ENCODE assay signal across 8 cellular contexts in genomic region chr4:39458505-39459300, GRCh38. TPM values are rescaled to one million over a fixed set of nuclear protein-coding genes. Genes with fewer than 3 reads are reported as not detected.
DNase-seq lines count a peak whose midpoint lies in the region; ATAC-seq and TF ChIP-seq lines count a peak whose summit lies in the region.

Gene LIAS (plus strand): TSS chr4:39459056. CDS start chr4:39459118, 62 bp downstream.
Gene RPL9 (minus strand): TSS chr4:39458922. CDS start chr4:39458439, 483 bp downstream.

- H3K27ac Mint-ChIP-seq in activated T-helper 17 cell treated with anti-CD3 and anti-CD28 coated beads, Interleukin-2, amount 50 U/mL, for 72 hours: peak within 1 kb of the TSS; percentile 100
- peak within 1 kb of the TSS; percentile 98 to 100 (median 100) for H3K27ac Mint-ChIP-seq in naive B cell
- peak within 1 kb of the TSS; percentile 100 for H3K27ac Mint-ChIP-seq in stimulated activated memory B cell treated with anti-CD40 and anti-IgM and Interleukin-4, amounts not matched to agents 10 μg/mL and 1 μg/mL and 100 μg/mL, for 72 hours

- CTCF ChIA-PET in RWPE1 (lab: Yijun Ruan, JAX): no interaction called here

- peak; percentile 98 for DNase-seq in Daoy (ENCODE audit: low read depth)
- peak; percentile 85 for DNase-seq in GOT3 (lab: John Stamatoyannopoulos, UW)
- DNase-seq in LNCaP clone FGC (ENCODE audit: low read depth): peak; percentile 99
- DNase-seq in RWPE1 (ENCODE audit: low spot score): peak; percentile 98
- DNase-seq in fibroblast of gingiva (ENCODE audit: low read depth): peak; percentile 99
- peak; percentile 91 for DNase-seq in naive B cell

- H3K27me3 Mint-ChIP-seq in activated T-helper 17 cell treated with anti-CD3 and anti-CD28 coated beads, Interleukin-2, amount 50 U/mL, for 72 hours: no peaks in the 10 kb centered on the region
- no peaks in the 10 kb centered on the region for H3K27me3 Mint-ChIP-seq in naive B cell
- H3K27me3 Mint-ChIP-seq in stimulated activated memory B cell treated with anti-CD40 and anti-IgM and Interleukin-4, amounts not matched to agents 10 μg/mL and 1 μg/mL and 100 μg/mL, for 72 hours: no peaks in the 10 kb centered on the region

- peak within 1 kb of the TSS; percentile 98 for H3K4me3 Mint-ChIP-seq in activated T-helper 17 cell treated with anti-CD3 and anti-CD28 coated beads, Interleukin-2, amount 50 U/mL, for 72 hours
- peak within 1 kb of the TSS; percentile 95 to 99 (median 96) for H3K4me3 Mint-ChIP-seq in naive B cell
- peak within 1 kb of the TSS; percentile 98 for H3K4me3 Mint-ChIP-seq in stimulated activated memory B cell treated with anti-CD40 and anti-IgM and Interleukin-4, amounts not matched to agents 10 μg/mL and 1 μg/mL and 100 μg/mL, for 72 hours

- H3K36me3 Mint-ChIP-seq in activated T-helper 17 cell treated with anti-CD3 and anti-CD28 coated beads, Interleukin-2, amount 50 U/mL, for 72 hours (ENCODE audit: low read depth): peaks cover 82% of the 10 kb centered on the region
- peaks cover 18 to 21% of the 10 kb centered on the region in 2 donors for H3K36me3 Mint-ChIP-seq in naive B cell
- H3K36me3 Mint-ChIP-seq in stimulated activated memory B cell treated with anti-CD40 and anti-IgM and Interleukin-4, amounts not matched to agents 10 μg/mL and 1 μg/mL and 100 μg/mL, for 72 hours: peaks cover 40% of the 10 kb centered on the region

- peak within 1 kb of the TSS; percentile 70 for H3K4me3 ChIP-seq in LNCaP clone FGC (ENCODE audit: low read depth, low read length)

- H3K4me1 Mint-ChIP-seq in activated T-helper 17 cell treated with anti-CD3 and anti-CD28 coated beads, Interleukin-2, amount 50 U/mL, for 72 hours: peaks cover 9% of the 10 kb centered on the region
- H3K4me1 Mint-ChIP-seq in naive B cell: peaks cover 8 to 34% (median 21%) of the 10 kb centered on the region in 3 donors
- peaks cover 20% of the 10 kb centered on the region for H3K4me1 Mint-ChIP-seq in stimulated activated memory B cell treated with anti-CD40 and anti-IgM and Interleukin-4, amounts not matched to agents 10 μg/mL and 1 μg/mL and 100 μg/mL, for 72 hours

- no peaks in the 10 kb centered on the region for H3K9me3 Mint-ChIP-seq in activated T-helper 17 cell treated with anti-CD3 and anti-CD28 coated beads, Interleukin-2, amount 50 U/mL, for 72 hours
- H3K9me3 Mint-ChIP-seq in naive B cell: no peaks in the 10 kb centered on the region
- no peaks in the 10 kb centered on the region for H3K9me3 Mint-ChIP-seq in stimulated activated memory B cell treated with anti-CD40 and anti-IgM and Interleukin-4, amounts not matched to agents 10 μg/mL and 1 μg/mL and 100 μg/mL, for 72 hours

- no peak for TF ChIP-seq CTCF in LNCaP clone FGC (IDR thresholded peaks at IDR 0.05; ENCODE audit: control insufficient read depth, extremely low read depth, insufficient read depth)
- no peak for TF ChIP-seq CTCF in RWPE1 (conservative IDR thresholded peaks at IDR 0.05; ENCODE audit: low read depth)

- ATAC-seq in activated T-helper 17 cell treated with anti-CD3 and anti-CD28 coated beads, Interleukin-2, amount 50 U/mL, for 72 hours (replicated peaks): peak; percentile 92
- peak; percentile 85 to 89 for ATAC-seq in naive B cell (ENCODE audit: low read depth in 2 of 2)
- peak; percentile 94 for ATAC-seq in stimulated activated memory B cell treated with anti-CD40 and anti-IgM and Interleukin-4, amounts not matched to agents 10 μg/mL and 1 μg/mL and 100 μg/mL, for 72 hours

- peak within 1 kb of the TSS; percentile 92 for H3K27ac ChIP-seq in RWPE1

- POLR2A ChIA-PET in RWPE1 (lab: Yijun Ruan, JAX; ENCODE audit: low non-redundant PET): interaction anchor here (0.5 to 0.6 kb wide), 2 partner anchors 54 to 255 kb away, joined by 4 to 5 read pairs; no protein-coding TSS in a partner anchor

RNA-seq across cellular contexts. Expression of gene LIAS, which starts in this region (rescaled TPM):
- 18.1 and 22.7 TPM in 2 replicates for total RNA-seq in Daoy (2014; rRNA removed; shearing (Covaris generic))
- total RNA-seq in activated T-helper 17 cell treated with anti-CD3 and anti-CD28 coated beads, Interleukin-2, amount 50 U/mL, for 72 hours: 10 to 100 TPM; 22.5 to 24.3 TPM
- 10 to 100 TPM in 4 of 6 donors, 1 to 10 TPM in 1, not detected in 1; 9.2 to 20.6 (median 16.5) TPM for polyA plus RNA-seq in naive B cell (ENCODE audit: low read depth in 6 of 6)

RNA-seq across cellular contexts. Expression of gene RPL9, which starts in this region (rescaled TPM):
- 3,288 and 3,912 TPM in 2 replicates for total RNA-seq in Daoy (2014; rRNA removed; shearing (Covaris generic))
- 1,000 to 10,000 TPM; 1,910 to 2,087 TPM for total RNA-seq in activated T-helper 17 cell treated with anti-CD3 and anti-CD28 coated beads, Interleukin-2, amount 50 U/mL, for 72 hours
- polyA plus RNA-seq in naive B cell (ENCODE audit: low read depth in 6 of 6): 1,000 to 10,000 TPM; 2,016 to 2,906 (median 2,275) TPM

Comparison
In these comparisons a context has a peak if more than half of its experiments do, and no peak if none do; other contexts are left out.
1. Peak in every context shown above with its lines: DNase-seq, ATAC-seq, H3K4me3 ChIP-seq and H3K27ac ChIP-seq.